Comparison of ENCODE assay signal across 19 cellular contexts in the genomic region with DNA sequence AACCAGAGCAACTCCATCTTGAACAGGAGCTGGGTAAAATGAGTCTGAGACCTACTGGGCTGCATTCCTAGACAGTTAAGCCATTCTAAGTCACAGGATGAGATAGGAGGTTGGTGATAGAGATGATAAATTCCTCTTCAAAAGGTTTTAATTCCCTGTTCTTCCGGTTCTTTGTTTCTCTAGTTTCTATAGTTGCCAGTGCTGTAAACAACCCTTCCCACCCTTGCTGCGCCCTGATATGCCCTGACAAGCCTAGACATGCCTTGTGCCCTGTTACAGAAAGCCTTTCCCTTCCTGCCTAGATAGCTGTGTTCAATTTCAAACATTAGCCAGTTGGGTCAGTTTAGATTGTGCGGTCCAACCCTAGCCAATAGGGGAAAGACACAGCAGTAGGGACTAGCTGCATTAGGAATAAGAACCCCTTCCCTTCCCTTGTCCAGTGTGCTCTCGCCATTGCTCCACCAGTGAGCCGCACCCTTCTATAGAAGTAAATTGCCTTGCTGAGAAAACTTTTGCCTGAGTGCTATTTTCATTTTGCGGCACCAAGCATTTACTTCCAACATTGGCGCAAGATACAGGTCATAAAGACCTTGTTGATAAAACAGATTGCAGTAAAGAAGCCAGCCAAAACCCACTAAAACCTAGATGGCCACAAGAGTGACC. TPM values are rescaled to one million over a fixed set of nuclear protein-coding genes. Genes with fewer than 3 reads are reported as not detected.
DNase-seq lines count a peak whose midpoint lies in the region; ATAC-seq, FAIRE-seq and TF ChIP-seq lines count a peak whose summit lies in the region.
"Had no signal": no experiment of that assay in that cellular context is flagged by ENCODE, and none has a peak within 500 bp of the region (broad histone marks: within the 10 kb centered on the region; RNA-seq: fewer than 3 reads in every experiment).

No MANE protein-coding gene starts in this region.

- H3K79me2 ChIP-seq in astrocyte (ENCODE audit: insufficient read depth, low read length) (no peaks in the 10 kb centered on the region), Karpas-422 (ENCODE audit: low read length) (no peaks in the 10 kb centered on the region)

- POLR2A ChIA-PET in HEK293 (lab: Yijun Ruan, JAX): no interaction called here

- DNase-seq in astrocyte (ENCODE audit: low read depth): no peak
- DNase-seq in foreskin keratinocyte: peak; percentile 69 to 81
- no peak for DNase-seq in Karpas-422
- DNase-seq in GM19238 (ENCODE audit: insufficient read length, low spot score): no peak
- no peak for DNase-seq in stimulated activated CD4-positive, alpha-beta T cell treated with anti-CD3 and anti-CD28 coated beads, Interleukin-12 subunit alpha, Interleukin-12 subunit beta, amount 100 ng/mL, for 4 hours
- DNase-seq: C1 segment of cervical spinal cord; CD8-positive, alpha-beta memory T cell; DMS79; MM.1S; NCI-H1092; NCI-H146; NCI-H2029 treated with DMSO at 0.1 percent for 48 hours; NCI-H510A treated with DMSO at 0.1 percent for 48 hours; SJCRH30 had no signal

- H3K4me3 ChIP-seq in BLaER1: 0 out of 2 replicates have a peak overlapping the region, but pooled peaks have one; percentile 8
- no peak overlapping the region for H3K4me3 ChIP-seq in HEK293 (ENCODE audit: low read depth, low read length)
- no peak overlapping the region for H3K4me3 ChIP-seq in astrocyte (ENCODE audit: insufficient read depth, low read depth, low read length)
- H3K4me3 ChIP-seq in Karpas-422 (ENCODE audit: low read length): no peak overlapping the region
- H3K4me3 ChIP-seq: SJCRH30 had no signal

- no peak overlapping the region for H2AFZ ChIP-seq in astrocyte (ENCODE audit: low read depth, low read length)
- H2AFZ ChIP-seq in Karpas-422 (ENCODE audit: low read length): no peak overlapping the region

- no peak for FAIRE-seq in astrocyte (lab: Jason Lieb, UNC)
- FAIRE-seq: GM12892, GM18507 had no signal

- H3K27me3 Mint-ChIP-seq in astrocyte (ENCODE audit: low read depth, unreplicated experiment): no peaks in the 10 kb centered on the region
- H3K27me3 Mint-ChIP-seq: CD8-positive, alpha-beta memory T cell had no signal

- H3K4me1 Mint-ChIP-seq in astrocyte (ENCODE audit: low read depth, unreplicated experiment): peaks cover 11% of the 10 kb centered on the region
- H3K4me1 Mint-ChIP-seq: CD8-positive, alpha-beta memory T cell had no signal

- TF ChIP-seq CTCF in HEK293 (tag by site-specific recombination; IDR thresholded peaks at IDR 0.05) (no peak), astrocyte (IDR thresholded peaks at IDR 0.05; ENCODE audit: insufficient read depth, low read depth, low read length) (no peak), foreskin keratinocyte (conservative IDR thresholded peaks at IDR 0.05) (no peak)

- H3K9me2 ChIP-seq in Karpas-422 (replicated peaks; ENCODE audit: insufficient read depth, low read length): no peaks in the 10 kb centered on the region

- H3K4me1 ChIP-seq in BLaER1 (peaks cover 23% of the 10 kb centered on the region), HEK293 (ENCODE audit: control insufficient read depth, insufficient read depth, low read length) (no peaks in the 10 kb centered on the region), astrocyte (ENCODE audit: insufficient read depth, low read length) (no peaks in the 10 kb centered on the region), foreskin keratinocyte (no peaks in the 10 kb centered on the region), Karpas-422 (ENCODE audit: low read length) (no peaks in the 10 kb centered on the region)

- ATAC-seq in foreskin keratinocyte: peak; percentile 87
- ATAC-seq in GM21737 (IDR thresholded peaks at IDR 0.05; ENCODE audit: unreplicated experiment): no peak

- H3K27ac ChIP-seq in BLaER1 (no peak overlapping the region), HEK293 (ENCODE audit: extremely low read depth, low read depth, low read length) (no peak overlapping the region), astrocyte (ENCODE audit: low read depth, low read length) (no peak overlapping the region), foreskin keratinocyte (no peak overlapping the region), Karpas-422 (ENCODE audit: low read length) (no peak overlapping the region)
- H3K27ac ChIP-seq: SJCRH30 had no signal

- H3K9ac ChIP-seq in BLaER1 (no peak overlapping the region), astrocyte (ENCODE audit: low read length) (no peak overlapping the region), Karpas-422 (ENCODE audit: low read length) (no peak overlapping the region)

- peaks cover 48% of the 10 kb centered on the region for H3K9me3 ChIP-seq in BLaER1
- H3K9me3 ChIP-seq in HEK293 (ENCODE audit: control insufficient read depth, insufficient read depth, low read depth, low read length): no peaks in the 10 kb centered on the region; the same call in 1 of the 2 replicates
- H3K9me3 ChIP-seq in astrocyte (ENCODE audit: insufficient read depth, low read depth, low read length): no peaks in the 10 kb centered on the region
- no peaks in the 10 kb centered on the region for H3K9me3 ChIP-seq in Karpas-422 (ENCODE audit: low read length)
- H3K9me3 ChIP-seq: SJCRH30 had no signal

- H3K27me3 ChIP-seq in BLaER1: no peaks in the 10 kb centered on the region
- no peaks in the 10 kb centered on the region for H3K27me3 ChIP-seq in astrocyte (ENCODE audit: insufficient read depth, low read length)
- H3K27me3 ChIP-seq in foreskin keratinocyte: no peaks in the 10 kb centered on the region
- H3K27me3 ChIP-seq in Karpas-422 (ENCODE audit: low read length): no peaks in the 10 kb centered on the region
- H3K27me3 ChIP-seq: SJCRH30 had no signal

- peaks cover 13% of the 10 kb centered on the region for H3K9me3 Mint-ChIP-seq in astrocyte (ENCODE audit: unreplicated experiment)

- H3K4me2 ChIP-seq in BLaER1: no peak overlapping the region
- H3K4me2 ChIP-seq in astrocyte (ENCODE audit: low read length): no peak overlapping the region
- no peak overlapping the region for H3K4me2 ChIP-seq in Karpas-422 (ENCODE audit: low read depth, low read length, poor library complexity, severe bottlenecking)

- CTCF ChIA-PET in HEK293 (lab: Yijun Ruan, JAX): interaction anchor here (0.6 kb wide), 1 partner anchor 1136 kb away, joined by 3 read pairs; no protein-coding TSS in a partner anchor

- H4K20me1 ChIP-seq in BLaER1 (no peaks in the 10 kb centered on the region), astrocyte (ENCODE audit: insufficient read depth, low read length) (no peaks in the 10 kb centered on the region), Karpas-422 (ENCODE audit: insufficient read depth, low read depth, low read length) (no peaks in the 10 kb centered on the region)

- peak overlapping the region; percentile 67 for H3K27ac Mint-ChIP-seq in astrocyte (ENCODE audit: unreplicated experiment)
- H3K27ac Mint-ChIP-seq: CD8-positive, alpha-beta memory T cell had no signal

- peaks cover 7% of the 10 kb centered on the region for H3K36me3 Mint-ChIP-seq in astrocyte (ENCODE audit: low read depth, unreplicated experiment)
- H3K36me3 Mint-ChIP-seq: CD8-positive, alpha-beta memory T cell had no signal

- no peak overlapping the region for H3K4me3 Mint-ChIP-seq in astrocyte (ENCODE audit: unreplicated experiment)
- H3K4me3 Mint-ChIP-seq: CD8-positive, alpha-beta memory T cell had no signal

- H3K36me3 ChIP-seq in BLaER1 (no peaks in the 10 kb centered on the region), HEK293 (ENCODE audit: control insufficient read depth in 2 of 2, insufficient read depth in 1 of 2, low read length in 2 of 2) (no peaks in the 10 kb centered on the region), astrocyte (ENCODE audit: insufficient read depth, low read length) (no peaks in the 10 kb centered on the region), Karpas-422 (ENCODE audit: insufficient read depth, low read length) (no peaks in the 10 kb centered on the region)
- H3K36me3 ChIP-seq: SJCRH30 had no signal

TF ChIP-seq in HEK293, 187 proteins besides CTCF, POLR2A, EP300 and RAD21:
- TF ChIP-seq, protein P1, sequence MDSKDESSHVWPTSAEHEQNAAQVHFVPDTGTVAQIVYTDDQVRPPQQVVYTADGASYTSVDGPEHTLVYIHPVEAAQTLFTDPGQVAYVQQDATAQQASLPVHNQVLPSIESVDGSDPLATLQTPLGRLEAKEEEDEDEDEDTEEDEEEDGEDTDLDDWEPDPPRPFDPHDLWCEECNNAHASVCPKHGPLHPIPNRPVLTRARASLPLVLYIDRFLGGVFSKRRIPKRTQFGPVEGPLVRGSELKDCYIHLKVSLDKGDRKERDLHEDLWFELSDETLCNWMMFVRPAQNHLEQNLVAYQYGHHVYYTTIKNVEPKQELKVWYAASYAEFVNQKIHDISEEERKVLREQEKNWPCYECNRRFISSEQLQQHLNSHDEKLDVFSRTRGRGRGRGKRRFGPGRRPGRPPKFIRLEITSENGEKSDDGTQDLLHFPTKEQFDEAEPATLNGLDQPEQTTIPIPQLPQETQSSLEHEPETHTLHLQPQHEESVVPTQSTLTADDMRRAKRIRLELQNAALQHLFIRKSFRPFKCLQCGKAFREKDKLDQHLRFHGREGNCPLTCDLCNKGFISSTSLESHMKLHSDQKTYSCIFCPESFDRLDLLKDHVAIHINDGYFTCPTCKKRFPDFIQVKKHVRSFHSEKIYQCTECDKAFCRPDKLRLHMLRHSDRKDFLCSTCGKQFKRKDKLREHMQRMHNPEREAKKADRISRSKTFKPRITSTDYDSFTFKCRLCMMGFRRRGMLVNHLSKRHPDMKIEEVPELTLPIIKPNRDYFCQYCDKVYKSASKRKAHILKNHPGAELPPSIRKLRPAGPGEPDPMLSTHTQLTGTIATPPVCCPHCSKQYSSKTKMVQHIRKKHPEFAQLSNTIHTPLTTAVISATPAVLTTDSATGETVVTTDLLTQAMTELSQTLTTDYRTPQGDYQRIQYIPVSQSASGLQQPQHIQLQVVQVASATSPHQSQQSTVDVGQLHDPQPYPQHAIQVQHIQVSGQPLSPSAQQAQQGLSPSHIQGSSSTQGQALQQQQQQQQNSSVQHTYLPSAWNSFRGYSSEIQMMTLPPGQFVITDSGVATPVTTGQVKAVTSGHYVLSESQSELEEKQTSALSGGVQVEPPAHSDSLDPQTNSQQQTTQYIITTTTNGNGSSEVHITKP (tag by site-specific recombination; IDR thresholded peaks at IDR 0.05): no peak
- TF ChIP-seq ZNF677 (tag by site-specific recombination; IDR thresholded peaks at IDR 0.05) (no peak), ZNF37A (tag by site-specific recombination; IDR thresholded peaks at IDR 0.05) (no peak), SETDB1 (IDR thresholded peaks at IDR 0.05; ENCODE audit: insufficient read length, low read length) (peak; percentile 89)

RNA-seq across cellular contexts. Expression of gene CCN2, which starts 52.5 kb away (rescaled TPM):
- total RNA-seq in astrocyte: 1,138 and 1,253 TPM in 2 replicates
- total RNA-seq in foreskin keratinocyte: 57.2 and 61.1 TPM in 2 replicates
- 46.4 and 53.1 TPM in 2 replicates for polyA plus RNA-seq in foreskin keratinocyte
- not detected in 2 replicates for total RNA-seq in Karpas-422 (2014; rRNA removed; shearing (Covaris generic); ENCODE audit: low replicate concordance)
- total RNA-seq: CD8-positive, alpha-beta memory T cell had no signal
- polyA plus RNA-seq: CD8-positive, alpha-beta memory T cell had no signal

Comparison
In these comparisons a context has a peak if more than half of its experiments do, and no peak if none do; other contexts are left out.
1. DNase-seq: peak in foreskin keratinocyte (2 of 2); none in astrocyte (single experiment), Karpas-422 (single experiment), GM19238 (single experiment) and stimulated activated CD4-positive, alpha-beta T cell treated with anti-CD3 and anti-CD28 coated beads, Interleukin-12 subunit alpha, Interleukin-12 subunit beta, amount 100 ng/mL, for 4 hours (single experiment).
2. RNA of gene CCN2, which starts 52.5 kb away (total RNA-seq): 1,138 to 1,253 TPM in astrocyte and 57.2 to 61.1 TPM in foreskin keratinocyte; not detected in Karpas-422; every median in the first group is over 10 times any median in the second.